In the genomic region with DNA sequence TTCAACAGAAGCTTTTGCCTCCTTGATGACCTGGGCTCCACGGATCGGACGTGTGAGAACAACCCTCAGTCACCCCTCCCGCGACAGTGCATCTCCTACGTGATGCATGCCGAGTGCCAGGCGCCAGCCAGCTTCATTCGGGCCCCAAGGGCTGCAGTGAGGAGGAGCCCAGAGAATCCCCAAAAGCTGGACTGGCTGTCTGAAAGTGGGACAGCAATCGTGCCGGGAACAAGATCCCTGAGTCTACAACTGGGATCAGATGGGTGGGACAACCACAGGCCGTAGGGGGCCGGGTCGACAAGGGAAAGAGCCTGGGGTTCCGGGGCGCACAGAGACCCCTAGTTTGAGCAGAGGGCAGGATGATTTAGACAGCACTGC, we compare ENCODE assay signal across 36 cellular contexts. TPM values are rescaled to one million over a fixed set of nuclear protein-coding genes. Genes with fewer than 3 reads are reported as not detected.
"Had no signal": no experiment of that assay in that cellular context is flagged by ENCODE, and none has a peak within 500 bp of the region (broad histone marks: within the 10 kb centered on the region; RNA-seq: fewer than 3 reads in every experiment).

No MANE protein-coding gene starts in this region.

- H3K27ac ChIP-seq: brain microvascular endothelial cell, KMS-11, RWPE1, SJCRH30, SK-N-MC, WERI-Rb-1 had no signal

- DNase-seq: activated CD4-positive, alpha-beta memory T cell treated with anti-CD3 and anti-CD28 coated beads, Interleukin-2, amount 10 ng/mL, durations not matched to agents 7 days and 5 days; activated CD4-positive, alpha-beta T cell treated with anti-CD3 and anti-CD28 coated beads for 1 hour; activated CD4-positive, alpha-beta T cell treated with anti-CD3 and anti-CD28 coated beads for 48 hours; activated CD4-positive, CD25-positive, alpha-beta regulatory T cell; activated CD8-positive, alpha-beta memory T cell treated with anti-CD3 and anti-CD28 coated beads for 24 hours; activated CD8-positive, alpha-beta memory T cell treated with anti-CD3 and anti-CD28 coated beads, Interleukin-2, amount 10 ng/mL, durations not matched to agents 7 days and 5 days; activated CD8-positive, alpha-beta memory T cell treated with anti-CD3 and anti-CD28 coated beads, Interleukin-2, amount 50 U/mL, for 48 hours; activated gamma-delta T cell treated with Interleukin-2 at 50 U/mL for 16 hours; activated naive CD4-positive, alpha-beta T cell treated with anti-CD3 and anti-CD28 coated beads for 36 hours; activated T-cell treated with anti-CD3 and anti-CD28 coated beads, Interleukin-2, amount 50 U/mL, for 72 hours; amniotic stem cell; brain microvascular endothelial cell; MM.1S; MV-4-11; NCI-H1092; NCI-H146; NCI-H187; NCI-H2029 treated with DMSO at 0.1 percent for 48 hours; NCI-H2107; NCI-H2171; NCI-H510A; NCI-H526; NCI-H748 treated with DMSO at 0.1 percent for 48 hours; NK-92 treated with Interleukin-12 subunit alpha and Interleukin-12 subunit beta, amount 100 ng/mL, for 24 hours; PC-3; SHP77; SJCRH30; T1000; WERI-Rb-1 had no signal

- H3K36me3 ChIP-seq: brain microvascular endothelial cell, SJCRH30, WERI-Rb-1 had no signal

- ATAC-seq: activated CD8-positive, alpha-beta memory T cell treated with anti-CD3 and anti-CD28 coated beads, Interleukin-2, amount 10 ng/mL, durations not matched to agents 7 days and 5 days; activated naive CD4-positive, alpha-beta T cell treated with anti-CD3 and anti-CD28 coated beads, Interleukin-2, amount 50 U/mL, for 72 hours; activated T-cell treated with anti-CD3 and anti-CD28 coated beads, Interleukin-2, amount 50 U/mL, for 72 hours; activated T-helper 17 cell treated with anti-CD3 and anti-CD28 coated beads, Interleukin-2, amount 50 U/mL, for 72 hours; PC-3 had no signal

- H3K4me3 ChIP-seq: SJCRH30, SK-N-MC had no signal

- H3K27me3 ChIP-seq: brain microvascular endothelial cell, SJCRH30 had no signal

- H3K9me3 ChIP-seq: SJCRH30 had no signal

RNA-seq across cellular contexts. Expression of a gene that starts 27.2 kb away (rescaled TPM):
- total RNA-seq: activated CD4-positive, alpha-beta memory T cell treated with anti-CD3 and anti-CD28 coated beads, Interleukin-2, amount 10 ng/mL, durations not matched to agents 7 days and 5 days; activated CD8-positive, alpha-beta memory T cell treated with anti-CD3 and anti-CD28 coated beads, Interleukin-2, amount 10 ng/mL, durations not matched to agents 7 days and 5 days; activated naive CD4-positive, alpha-beta T cell treated with anti-CD3 and anti-CD28 coated beads for 36 hours; activated naive CD4-positive, alpha-beta T cell treated with anti-CD3 and anti-CD28 coated beads, Interleukin-2, amount 50 U/mL, for 72 hours; activated T-cell treated with anti-CD3 and anti-CD28 coated beads, Interleukin-2, amount 50 U/mL, for 72 hours; activated T-helper 17 cell treated with anti-CD3 and anti-CD28 coated beads, Interleukin-2, amount 50 U/mL, for 72 hours; PC-3; T-helper 1 cell treated with Interleukin-12 subunit alpha and Interleukin-12 subunit beta and Interleukin-4 antibody, amounts not matched to agents 30 ng/mL and 1 ng/mL, for 36 hours; T-helper 2 cell treated with Interferon-gamma antibody and Interleukin-4, amounts not matched to agents 100 ng/mL and 5 ng/mL, for 36 hours had no signal
